29 cellular contexts compared by ENCODE assay signal in genomic region chr14:87088588-87088987, GRCh38.
"Had no signal": no experiment of that assay in that cellular context is flagged by ENCODE, and none has a peak within 500 bp of the region (broad histone marks: within the 10 kb centered on the region; RNA-seq: fewer than 3 reads in every experiment).

No MANE protein-coding gene starts in this region.

- H3K36me3 ChIP-seq: pancreas, prostate gland, right lobe of liver, stomach, thyroid gland, transverse colon, upper lobe of left lung, vagina had no signal

- H3K4me1 ChIP-seq: pancreas, prostate gland, right lobe of liver, stomach, testis, thyroid gland, transverse colon, upper lobe of left lung, vagina had no signal

- H3K4me3 ChIP-seq: lung, mucosa of descending colon, pancreas, prostate gland, right lobe of liver, skin epidermis, stomach, testis, thyroid gland, transverse colon, upper lobe of left lung, vagina had no signal

- H3K9me3 ChIP-seq: pancreas, prostate gland, right lobe of liver, stomach, testis, thyroid gland, transverse colon, upper lobe of left lung, vagina had no signal

- ATAC-seq: left cardiac atrium; left lobe of liver; mucosa of descending colon; naive thymus-derived CD4-positive, alpha-beta T cell; natural killer cell treated with Interleukin-12 subunit alpha and Interleukin-12 subunit beta and Interleukin-15 and Interleukin-18, amount 100 ng/mL, for 72 hours; pancreas; right lobe of liver; stimulated activated naive B cell treated with anti-CD40 and anti-IgM and Interleukin-4, amounts not matched to agents 10 μg/mL and 1 μg/mL and 100 μg/mL, for 72 hours; stimulated activated naive CD8-positive, alpha-beta T cell treated with anti-CD3 and anti-CD28 coated beads, Interleukin-15, Interleukin-2, amounts not matched to agents 100 U/mL and 50 U/mL, for 24 hours had no signal

- H3K27ac ChIP-seq: pancreas, prostate gland, right lobe of liver, skin epidermis, stomach, testis, thyroid gland, transverse colon, upper lobe of left lung, vagina had no signal

- H3K27me3 ChIP-seq: pancreas, right lobe of liver, stomach, testis, thyroid gland, transverse colon, upper lobe of left lung, vagina had no signal

- DNase-seq: hippocampal formation; kidney glomerular epithelial cell; left cardiac atrium; mesendoderm; midbrain; mucosa of descending colon; naive thymus-derived CD4-positive, alpha-beta T cell; nucleus accumbens; pancreas; posterior cingulate gyrus; retina; right lobe of liver; stimulated activated CD4-positive, alpha-beta T cell treated with anti-CD3 and anti-CD28 coated beads, Interleukin-12 subunit alpha, Interleukin-12 subunit beta, amount 100 ng/mL, for 4 hours; stimulated activated CD4-positive, alpha-beta T cell treated with anti-CD3 and anti-CD28 coated beads, Interleukin-15, amount 100 ng/mL, for 24 hours; stimulated activated CD4-positive, alpha-beta T cell treated with anti-CD3 and anti-CD28 coated beads, Interleukin-2, amount 100 ng/mL, for 24 hours; stimulated activated CD4-positive, alpha-beta T cell treated with anti-CD3 and anti-CD28 coated beads, Interleukin-4, amount 100 ng/mL, for 1 hour; stimulated activated naive B cell treated with anti-CD40 and anti-IgM and Interleukin-4, amounts not matched to agents 10 μg/mL and 1 μg/mL and 100 μg/mL, for 72 hours; stimulated activated naive CD8-positive, alpha-beta T cell treated with anti-CD3 and anti-CD28 coated beads, Interleukin-15, Interleukin-2, amounts not matched to agents 100 U/mL and 50 U/mL, for 24 hours; stomach; testis; thyroid gland; transverse colon had no signal
